27 cellular contexts compared by ENCODE assay signal in genomic region chr16:30992931-30993816, GRCh38. TPM values are rescaled to one million over a fixed set of nuclear protein-coding genes. Genes with fewer than 3 reads are reported as not detected.
A peak's percentile ranks its signal among the peaks of the same experiment; 100 is the strongest.
DNase-seq lines count a peak whose midpoint lies in the region; ATAC-seq, FAIRE-seq and TF ChIP-seq lines count a peak whose summit lies in the region.
"Had no signal": no experiment of that assay in that cellular context is flagged by ENCODE, and none has a peak within 500 bp of the region (broad histone marks: within the 10 kb centered on the region; RNA-seq: fewer than 3 reads in every experiment).

No MANE protein-coding gene starts in this region.

- in situ Hi-C loops in KBM-7 (cut with MboI; ENCODE audit: low pct_unique_long_range_greater_than_20kb, low sequenced_read_pairs), result no loop called here
- in situ Hi-C loops in GM12878 (cut with MboI), result loop anchor here (5.0 to 25.0 kb wide), 2 partner anchors 444 to 874 kb away; partner anchors contain the start of genes COX6A2 and ZNF843

- H3K9ac ChIP-seq in GM12878 (ENCODE audit: control insufficient read depth, insufficient read depth, low read length), result no peak overlapping the region; the same call in 1 of the 2 replicates
- H3K9ac ChIP-seq: neural progenitor cell had no signal

- BruUV-seq in GM12878 (replicated peaks; lab: Mats Ljungman, UMichigan), result no TSS peak

- no peak overlapping the region for H3K4me3 ChIP-seq in GM12878
- H3K4me3 ChIP-seq: dorsolateral prefrontal cortex, lung, mucosa of descending colon, neural progenitor cell, SJCRH30, transverse colon had no signal

- CTCF ChIA-PET in GM12878 (lab: Yijun Ruan, JAX), result interaction anchor here (0.9 to 4.3 kb wide), 5 partner anchors 8 to 875 kb away, joined by 3 to 16 read pairs (median 3); partner anchors contain the start of gene HSD3B7

- H3K27ac ChIP-seq in GM12878 (ENCODE audit: control insufficient read depth, insufficient read depth), result no peak overlapping the region
- H3K27ac ChIP-seq: neural progenitor cell, SJCRH30, transverse colon had no signal

- no peak for TF ChIP-seq POLR2A in GM12878 (IDR thresholded peaks at IDR 0.05; ENCODE audit: low read depth, low read length)

- SMC1A ChIA-PET in GM12878 (lab: Charles Lee; ENCODE audit: uncharacterized antibody, unreplicated experiment), result interaction anchor here (0.6 to 0.8 kb wide), 2 partner anchors 39 to 462 kb away, joined by 3 to 5 read pairs; no protein-coding TSS in a partner anchor

- no peaks in the 10 kb centered on the region for H3K36me3 ChIP-seq in GM12878 (ENCODE audit: control insufficient read depth in 2 of 2, insufficient read depth in 2 of 2, low read length in 1 of 2)
- H3K36me3 ChIP-seq: neural progenitor cell, SJCRH30, transverse colon had no signal

- H4K20me1 ChIP-seq in GM12878 (ENCODE audit: control insufficient read depth, insufficient read depth), result no peaks in the 10 kb centered on the region

- 76% methylated on average over 26 of the region's 29 CpGs for WGBS in GM12878 (ENCODE audit: insufficient coverage, insufficient replicate concordance, low lambda C conversion rate, missing lambda C conversion rate)

- RAD21 ChIA-PET in GM12878 (lab: Charles Lee; ENCODE audit: unreplicated experiment), result interaction anchor here (1.5 to 2.1 kb wide), 2 partner anchors 79 to 149 kb away, joined by 3 to 5 read pairs; no protein-coding TSS in a partner anchor

- TF ChIP-seq EP300 in GM12878 (IDR thresholded peaks at IDR 0.05; ENCODE audit: borderline replicate concordance in 1 of 2, control insufficient read depth in 1 of 2, low read depth in 2 of 2, low read length in 2 of 2), result no peak

- intact Hi-C loops in GM12878 (cut with micrococcal nuclease; ENCODE audit: unreplicated experiment), result loop anchor here (10.0 kb wide), 1 partner anchor 82 kb away; the partner anchor contains the start of genes ZNF646 and ZNF668

- no peak for ATAC-seq in GM12878
- ATAC-seq: mucosa of descending colon, sciatic nerve had no signal

- POLR2A ChIA-PET in GM12878 (lab: Charles Lee), result interaction anchor here (0.9 to 2.0 kb wide), 6 partner anchors 8 to 149 kb away, joined by 3 to 10 read pairs (median 4); partner anchors contain the start of genes HSD3B7, STX4, ZNF646 and ZNF668

- FAIRE-seq in GM12878 (lab: Jason Lieb, UNC), result no peak
- FAIRE-seq in RCC 7860 (lab: Jason Lieb, UNC), result no peak
- FAIRE-seq: GM19239 had no signal

- H3K9me3 ChIP-seq in GM12878 (replicated peaks; ENCODE audit: control insufficient read depth, insufficient read depth, low read length), result no peaks in the 10 kb centered on the region
- H3K9me3 ChIP-seq: mucosa of descending colon, SJCRH30, transverse colon had no signal

- H3K27me3 ChIP-seq in GM12878 (replicated peaks in 1 of 2; ENCODE audit: control insufficient read depth in 2 of 2, insufficient read depth in 2 of 2, low read length in 1 of 2), result no peaks in the 10 kb centered on the region
- H3K27me3 ChIP-seq: dorsolateral prefrontal cortex, SJCRH30, transverse colon had no signal

- DNase-seq in CMK (ENCODE audit: low read depth), result peak; percentile 62
- DNase-seq in KBM-7, result peak; percentile 58
- peak; percentile 84 for DNase-seq in OCI-M1 (lab: John Stamatoyannopoulos, UW)
- no peak for DNase-seq in GM12878 (ENCODE audit: low read depth, low spot score)
- no peak for DNase-seq in stimulated activated CD4-positive, alpha-beta T cell treated with anti-CD3 and anti-CD28 coated beads, Interleukin-15, amount 100 ng/mL, for 24 hours
- DNase-seq in RCC 7860 (ENCODE audit: low spot score), result no peak
- no peak for DNase-seq in DMS 273 treated with DMSO at 0.1 percent for 48 hours (lab: John Stamatoyannopoulos, UW)
- no peak for DNase-seq in NCI-H446 (lab: John Stamatoyannopoulos, UW)
- DNase-seq: activated CD4-positive, alpha-beta T cell treated with anti-CD3 and anti-CD28 coated beads, Interleukin-2, amount 50 U/mL, for 1 hour; activated naive CD8-positive, alpha-beta T cell treated with anti-CD3 and anti-CD28 coated beads for 36 hours; C1 segment of cervical spinal cord; central memory CD4-positive, alpha-beta T cell; dorsolateral prefrontal cortex; EL; glutamatergic neuron; kidney glomerular epithelial cell; mucosa of descending colon; NCI-H1048; NCI-H187; NCI-H69; posterior cingulate gyrus; SJCRH30; transverse colon had no signal

- peaks cover 17% of the 10 kb centered on the region for H3K4me1 ChIP-seq in GM12878 (ENCODE audit: control insufficient read depth, insufficient read depth, low read length)

- TF ChIP-seq CTCF in GM12878 (IDR thresholded peaks at IDR 0.05 in 2 of 3, conservative IDR thresholded peaks at IDR 0.05 in 1 of 3; ENCODE audit: control insufficient read depth in 2 of 3, extremely low read depth in 1 of 3, insufficient read depth in 1 of 3, low read depth in 3 of 3, low read length in 3 of 3), result no peak

- H2AFZ ChIP-seq in GM12878 (ENCODE audit: control insufficient read depth, low read depth, low read length), result no peak overlapping the region; the same call in 1 of the 2 replicates
- H2AFZ ChIP-seq: neural progenitor cell had no signal

- H3K4me2 ChIP-seq in GM12878 (ENCODE audit: control insufficient read depth, insufficient read depth), result peak overlapping the region; percentile 3; the same call in 1 of the 2 replicates
- H3K4me2 ChIP-seq: neural progenitor cell had no signal

- H3K79me2 ChIP-seq in GM12878 (ENCODE audit: control insufficient read depth, insufficient read depth, low read length), result no peaks in the 10 kb centered on the region; the same call in 1 of the 2 replicates

- no peak for TF ChIP-seq RAD21 in GM12878 (IDR thresholded peaks at IDR 0.05; ENCODE audit: insufficient read depth, low read depth, low read length)

RNA-seq across cellular contexts. Expression of gene HSD3B7, which starts 8.2 kb away (rescaled TPM):
- 1.9 and 2.2 TPM in 2 replicates for total RNA-seq in GM12878 (2013; cell fraction: nucleolus; rRNA removed)
- 1.0 and 1.3 TPM in 2 replicates for total RNA-seq in GM12878 (2014; rRNA removed)
- 0.18 and 0.32 TPM in 2 replicates for total RNA-seq in GM12878 (2014; rRNA removed; fragmentation: Illumina TruSeq; extraction: Trizol)
- 1.1 and 1.3 TPM in 2 replicates for total RNA-seq in GM12878 (2021)
- polyA plus RNA-seq in GM12878 (2011; ENCODE audit: low read depth), result 0.16 TPM
- polyA plus RNA-seq in GM12878 (2011; rRNA removed), result 0.27 and 0.65 TPM in 2 replicates
- 1.3 and 1.9 TPM in 2 replicates for polyA plus RNA-seq in GM12878 (2011; cell fraction: cytosol; rRNA removed)
- polyA plus RNA-seq in GM12878 (2011; cell fraction: nucleus; rRNA removed), result 4.5 and 6.1 TPM in 2 replicates
- polyA plus RNA-seq in GM12878 (2012), result 0.37 and 0.42 TPM in 2 replicates
- polyA plus RNA-seq in GM12878 (2014; fragmentation: Illumina TruSeq; extraction: Trizol), result 0.17 and 0.48 TPM in 2 replicates
- under 1 TPM; 0.18 to 0.40 TPM for polyA plus RNA-seq in GM12878 (2014; fragmentation: Nextera tagmentation; extraction: Ambion mirVana)
- 1.5 and 1.8 TPM in 2 replicates for polyA plus RNA-seq in GM12878 (2014; rRNA removed)
- under 1 TPM in 1 of 2 experiments, not detected in 1; 0.46 TPM for polyA plus RNA-seq in GM12878 (2016; fragmentation: Nextera tagmentation; extraction: Ambion mirVana)
- polyA minus RNA-seq in GM12878 (2011; rRNA and poly(A)+ RNA removed), result 0.46 TPM in 1 of 2 replicates, not detected in the other
- not detected in 2 replicates for polyA minus RNA-seq in GM12878 (2011; cell fraction: cytosol; rRNA and poly(A)+ RNA removed)
- polyA minus RNA-seq in GM12878 (2011; cell fraction: nucleus; rRNA and poly(A)+ RNA removed), result 0.60 and 1.4 TPM in 2 replicates

RNA-seq across cellular contexts. Expression of gene STX1B, which starts 17.3 kb away (rescaled TPM):
- total RNA-seq in GM12878 (2013; cell fraction: nucleolus; rRNA removed), result 11.5 and 14.2 TPM in 2 replicates
- total RNA-seq in GM12878 (2014; rRNA removed) (0.56 and 1.9 TPM in 2 replicates), GM12878 (2014; rRNA removed; fragmentation: Illumina TruSeq; extraction: Trizol) (1.5 and 2.3 TPM in 2 replicates), GM12878 (2021) (2.2 and 2.4 TPM in 2 replicates)
- polyA plus RNA-seq in GM12878 (2011; ENCODE audit: low read depth), result 1.0 TPM
- polyA plus RNA-seq in GM12878 (2011; rRNA removed) (1.7 and 2.0 TPM in 2 replicates), GM12878 (2014; fragmentation: Illumina TruSeq; extraction: Trizol) (1.5 and 3.3 TPM in 2 replicates), GM12878 (2014; fragmentation: Nextera tagmentation; extraction: Ambion mirVana) (under 1 TPM; 0.22 to 0.66 TPM), GM12878 (2014; rRNA removed) (2.5 and 3.1 TPM in 2 replicates), GM12878 (2016; fragmentation: Nextera tagmentation; extraction: Ambion mirVana) (under 1 TPM; 0.29 to 0.71 TPM)
- 2.7 and 2.8 TPM in 2 replicates for polyA plus RNA-seq in GM12878 (2011; cell fraction: cytosol; rRNA removed)
- 14.4 and 15.4 TPM in 2 replicates for polyA plus RNA-seq in GM12878 (2011; cell fraction: nucleus; rRNA removed)
- 2.4 and 2.8 TPM in 2 replicates for polyA plus RNA-seq in GM12878 (2012)
- 6.7 and 9.7 TPM in 2 replicates for polyA minus RNA-seq in GM12878 (2011; rRNA and poly(A)+ RNA removed)
- polyA minus RNA-seq in GM12878 (2011; cell fraction: cytosol; rRNA and poly(A)+ RNA removed), result 0.94 and 4.3 TPM in 2 replicates
- polyA minus RNA-seq in GM12878 (2011; cell fraction: nucleus; rRNA and poly(A)+ RNA removed), result 7.4 and 10.0 TPM in 2 replicates

RNA-seq across cellular contexts. Expression of gene SETD1A, which starts 35.6 kb away (rescaled TPM):
- 9.8 and 13.3 TPM in 2 replicates for total RNA-seq in GM12878 (2013; cell fraction: nucleolus; rRNA removed)
- total RNA-seq in GM12878 (2014; rRNA removed) (1.7 and 3.6 TPM in 2 replicates), GM12878 (2014; rRNA removed; fragmentation: Illumina TruSeq; extraction: Trizol) (2.0 and 2.1 TPM in 2 replicates), GM12878 (2021) (20.6 and 25.9 TPM in 2 replicates)
- 7.8 TPM for polyA plus RNA-seq in GM12878 (2011; ENCODE audit: low read depth)
- polyA plus RNA-seq in GM12878 (2011; rRNA removed) (0.37 and 1.5 TPM in 2 replicates), GM12878 (2014; fragmentation: Illumina TruSeq; extraction: Trizol) (8.9 and 11.4 TPM in 2 replicates), GM12878 (2014; fragmentation: Nextera tagmentation; extraction: Ambion mirVana) (under 1 TPM; 0.02 to 0.18 TPM), GM12878 (2014; rRNA removed) (10.6 and 15.2 TPM in 2 replicates), GM12878 (2016; fragmentation: Nextera tagmentation; extraction: Ambion mirVana) (1 to 10 TPM; 6.1 to 7.4 TPM)
- 1.5 and 1.6 TPM in 2 replicates for polyA plus RNA-seq in GM12878 (2011; cell fraction: cytosol; rRNA removed)
- 9.6 and 18.4 TPM in 2 replicates for polyA plus RNA-seq in GM12878 (2011; cell fraction: nucleus; rRNA removed)
- polyA plus RNA-seq in GM12878 (2012), result 9.9 and 23.0 TPM in 2 replicates
- 1.6 and 2.2 TPM in 2 replicates for polyA minus RNA-seq in GM12878 (2011; rRNA and poly(A)+ RNA removed)
- 4.3 and 11.0 TPM in 2 replicates for polyA minus RNA-seq in GM12878 (2011; cell fraction: cytosol; rRNA and poly(A)+ RNA removed)
- polyA minus RNA-seq in GM12878 (2011; cell fraction: nucleus; rRNA and poly(A)+ RNA removed), result 3.6 and 8.7 TPM in 2 replicates

RNA-seq across cellular contexts. Expression of gene STX4, which starts 40.2 kb away (rescaled TPM):
- total RNA-seq in GM12878 (2013; cell fraction: nucleolus; rRNA removed), result 28.6 and 35.6 TPM in 2 replicates
- total RNA-seq in GM12878 (2014; rRNA removed) (13.8 and 14.0 TPM in 2 replicates), GM12878 (2014; rRNA removed; fragmentation: Illumina TruSeq; extraction: Trizol) (14.9 and 16.3 TPM in 2 replicates), GM12878 (2021) (37.6 and 41.9 TPM in 2 replicates)
- polyA plus RNA-seq in GM12878 (2011; ENCODE audit: low read depth), result 35.0 TPM
- polyA plus RNA-seq in GM12878 (2011; rRNA removed) (22.2 and 36.0 TPM in 2 replicates), GM12878 (2014; fragmentation: Illumina TruSeq; extraction: Trizol) (16.2 and 22.0 TPM in 2 replicates), GM12878 (2014; fragmentation: Nextera tagmentation; extraction: Ambion mirVana) (1 to 10 TPM; 3.3 to 8.5 TPM), GM12878 (2014; rRNA removed) (31.8 and 33.3 TPM in 2 replicates), GM12878 (2016; fragmentation: Nextera tagmentation; extraction: Ambion mirVana) (10 to 100 TPM; 23.2 to 25.1 TPM)
- 34.1 and 41.6 TPM in 2 replicates for polyA plus RNA-seq in GM12878 (2011; cell fraction: cytosol; rRNA removed)
- 105 and 107 TPM in 2 replicates for polyA plus RNA-seq in GM12878 (2011; cell fraction: nucleus; rRNA removed)
- polyA plus RNA-seq in GM12878 (2012), result 54.5 and 57.3 TPM in 2 replicates
- 30.6 and 33.3 TPM in 2 replicates for polyA minus RNA-seq in GM12878 (2011; rRNA and poly(A)+ RNA removed)
- 11.4 and 13.0 TPM in 2 replicates for polyA minus RNA-seq in GM12878 (2011; cell fraction: cytosol; rRNA and poly(A)+ RNA removed)
- polyA minus RNA-seq in GM12878 (2011; cell fraction: nucleus; rRNA and poly(A)+ RNA removed), result 10.6 and 22.5 TPM in 2 replicates

RNA-seq across cellular contexts. Expression of gene ORAI3, which starts 44.3 kb away (rescaled TPM):
- total RNA-seq in GM12878 (2013; cell fraction: nucleolus; rRNA removed), result 14.8 and 15.5 TPM in 2 replicates
- total RNA-seq in GM12878 (2014; rRNA removed) (19.5 and 22.4 TPM in 2 replicates), GM12878 (2014; rRNA removed; fragmentation: Illumina TruSeq; extraction: Trizol) (7.0 and 7.2 TPM in 2 replicates), GM12878 (2021) (17.3 TPM in 2 replicates)
- 9.1 TPM for polyA plus RNA-seq in GM12878 (2011; ENCODE audit: low read depth)
- polyA plus RNA-seq in GM12878 (2011; rRNA removed) (8.3 and 15.2 TPM in 2 replicates), GM12878 (2014; fragmentation: Illumina TruSeq; extraction: Trizol) (5.6 and 8.6 TPM in 2 replicates), GM12878 (2014; fragmentation: Nextera tagmentation; extraction: Ambion mirVana) (1 to 10 TPM; 3.4 to 8.5 TPM), GM12878 (2014; rRNA removed) (18.6 and 19.7 TPM in 2 replicates), GM12878 (2016; fragmentation: Nextera tagmentation; extraction: Ambion mirVana) (10 to 100 TPM; 21.3 to 21.9 TPM)
- polyA plus RNA-seq in GM12878 (2011; cell fraction: cytosol; rRNA removed), result 23.5 and 26.1 TPM in 2 replicates
- polyA plus RNA-seq in GM12878 (2011; cell fraction: nucleus; rRNA removed), result 12.2 and 17.5 TPM in 2 replicates
- 19.4 and 25.7 TPM in 2 replicates for polyA plus RNA-seq in GM12878 (2012)
- polyA minus RNA-seq in GM12878 (2011; rRNA and poly(A)+ RNA removed), result 16.2 and 26.9 TPM in 2 replicates
- polyA minus RNA-seq in GM12878 (2011; cell fraction: cytosol; rRNA and poly(A)+ RNA removed), result 6.3 and 9.1 TPM in 2 replicates
- polyA minus RNA-seq in GM12878 (2011; cell fraction: nucleus; rRNA and poly(A)+ RNA removed), result 8.0 and 8.9 TPM in 2 replicates

Comparison
In these comparisons a context has a peak if more than half of its experiments do, and no peak if none do; other contexts are left out.
1. DNase-seq: peak in CMK (single experiment), KBM-7 (single experiment) and OCI-M1 (single experiment); none in GM12878 (single experiment), stimulated activated CD4-positive, alpha-beta T cell treated with anti-CD3 and anti-CD28 coated beads, Interleukin-15, amount 100 ng/mL, for 24 hours (single experiment), RCC 7860 (single experiment), DMS 273 treated with DMSO at 0.1 percent for 48 hours (single experiment) and NCI-H446 (0 of 2).